ENCODE assay signal across 9 cellular contexts in the genomic region with DNA sequence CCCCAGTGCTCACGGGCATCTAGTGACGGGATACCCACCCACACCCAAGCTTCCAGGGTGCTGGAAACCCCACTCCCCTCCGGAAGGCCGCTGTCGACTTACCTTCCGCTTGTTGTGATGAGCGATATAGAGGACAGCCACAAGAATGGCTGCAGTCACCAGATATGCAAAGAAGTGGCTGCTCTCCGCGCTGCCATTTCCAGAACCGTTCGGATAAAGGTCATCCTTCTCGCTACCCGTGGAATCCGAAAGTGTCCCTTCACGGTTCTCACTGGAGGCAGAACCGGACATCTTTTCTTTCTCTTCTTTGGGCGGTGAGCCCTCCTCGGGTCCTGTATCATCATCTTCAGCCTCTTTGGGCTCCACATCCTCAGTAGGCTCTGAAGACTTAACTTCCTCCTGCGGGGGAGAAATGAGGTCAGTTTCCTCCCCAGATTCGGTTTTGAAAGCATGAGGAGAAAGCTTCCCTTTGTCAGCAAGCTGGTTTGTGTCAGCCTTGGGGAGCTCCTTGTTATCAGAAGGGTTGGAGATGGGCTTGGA. TPM values are rescaled to one million over a fixed set of nuclear protein-coding genes. Genes with fewer than 3 reads are reported as not detected.
DNase-seq lines count a peak whose midpoint lies in the region; ATAC-seq, FAIRE-seq and TF ChIP-seq lines count a peak whose summit lies in the region.
"Had no signal": no experiment of that assay in that cellular context is flagged by ENCODE, and none has a peak within 500 bp of the region (broad histone marks: within the 10 kb centered on the region; RNA-seq: fewer than 3 reads in every experiment).

No MANE protein-coding gene starts in this region.

- peaks cover 58% of the 10 kb centered on the region for H3K36me3 Mint-ChIP-seq in stimulated activated memory B cell treated with anti-CD40 and anti-IgM and Interleukin-4, amounts not matched to agents 10 μg/mL and 1 μg/mL and 100 μg/mL, for 72 hours

- no peaks in the 10 kb centered on the region for H3K9me3 ChIP-seq in kidney (ENCODE audit: control insufficient read depth in 1 of 2, low read length in 2 of 2)

- peaks cover 15 to 24% of the 10 kb centered on the region in 2 donors for H3K36me3 ChIP-seq in kidney (ENCODE audit: control insufficient read depth in 1 of 2, insufficient read depth in 2 of 2, low read length in 2 of 2)

- H3K4me1 Mint-ChIP-seq in stimulated activated memory B cell treated with anti-CD40 and anti-IgM and Interleukin-4, amounts not matched to agents 10 μg/mL and 1 μg/mL and 100 μg/mL, for 72 hours = peaks cover 68% of the 10 kb centered on the region

- H3K4me3 ChIP-seq in kidney (ENCODE audit: low read length in 2 of 2) = peak overlapping the region; percentile 81 to 99

- H3K9ac ChIP-seq in kidney (ENCODE audit: low read length in 2 of 2) = peak overlapping the region; percentile 68 to 81

- DNase-seq in NCI-H2107 treated with DMSO at 0.1 percent for 48 hours (lab: John Stamatoyannopoulos, UW; ENCODE audit: unreplicated experiment) (peak; percentile 13), NCI-H2107 (lab: John Stamatoyannopoulos, UW) (no peak), SIG-M5 treated with dmso at 0.1 percent for 504 hours (lab: John Stamatoyannopoulos, UW; ENCODE audit: unreplicated experiment) (peak; percentile 89), kidney (no peak), NCI-H1436 (lab: John Stamatoyannopoulos, UW) (no peak)

- no peaks in the 10 kb centered on the region for H3K27me3 Mint-ChIP-seq in stimulated activated memory B cell treated with anti-CD40 and anti-IgM and Interleukin-4, amounts not matched to agents 10 μg/mL and 1 μg/mL and 100 μg/mL, for 72 hours

- peak overlapping the region; percentile 99 for H3K4me3 Mint-ChIP-seq in stimulated activated memory B cell treated with anti-CD40 and anti-IgM and Interleukin-4, amounts not matched to agents 10 μg/mL and 1 μg/mL and 100 μg/mL, for 72 hours

- intact Hi-C loops in kidney (cut with DNase I) = no loop called here

- WGBS in adipose tissue, 3 donors = 7 to 20% (median 19%) methylated on average over 20 of the region's 20 CpGs

- H3K27ac ChIP-seq in adipose tissue (ENCODE audit: low read depth, low read length) (peak overlapping the region; percentile 23), kidney (ENCODE audit: low read depth in 2 of 2, low read length in 2 of 2) (peak overlapping the region; percentile 95 to 99)

- ATAC-seq in HG03039 (IDR thresholded peaks at IDR 0.05; ENCODE audit: unreplicated experiment) = peak; percentile 36
- peak; percentile 52 for ATAC-seq in stimulated activated memory B cell treated with anti-CD40 and anti-IgM and Interleukin-4, amounts not matched to agents 10 μg/mL and 1 μg/mL and 100 μg/mL, for 72 hours

- TF ChIP-seq CTCF in kidney (IDR thresholded peaks at IDR 0.05; ENCODE audit: borderline replicate concordance, extremely low read depth, insufficient read depth) = no peak

- H3K9me3 Mint-ChIP-seq in stimulated activated memory B cell treated with anti-CD40 and anti-IgM and Interleukin-4, amounts not matched to agents 10 μg/mL and 1 μg/mL and 100 μg/mL, for 72 hours = no peaks in the 10 kb centered on the region

- FAIRE-seq in kidney (lab: Jason Lieb, UNC) = no peak
- FAIRE-seq: islet of Langerhans had no signal

- peak overlapping the region; percentile 98 for H3K27ac Mint-ChIP-seq in stimulated activated memory B cell treated with anti-CD40 and anti-IgM and Interleukin-4, amounts not matched to agents 10 μg/mL and 1 μg/mL and 100 μg/mL, for 72 hours

- peaks cover 14 to 23% of the 10 kb centered on the region in 2 donors for H3K4me1 ChIP-seq in kidney (ENCODE audit: control insufficient read depth in 1 of 2, insufficient read depth in 1 of 2, low read depth in 1 of 2, low read length in 2 of 2)

RNA-seq across cellular contexts. Expression of a gene that starts 1.3 kb away (rescaled TPM):
- 10 to 100 TPM; 25.9 to 54.4 (median 28.4) TPM for polyA plus RNA-seq in adipose tissue
- 175 TPM for total RNA-seq in kidney
- polyA plus RNA-seq in kidney (ENCODE audit: insufficient read depth, low read depth, low replicate concordance) = 71.8 TPM

RNA-seq across cellular contexts. Expression of a gene that starts 27.9 kb away (rescaled TPM):
- polyA plus RNA-seq in adipose tissue (100 to 1,000 TPM in 2 of 3 donors, 10 to 100 TPM in 1; 66.7 to 439 (median 121) TPM), kidney (ENCODE audit: insufficient read depth, low read depth, low replicate concordance) (42.9 TPM)
- total RNA-seq in kidney = 53.9 TPM

RNA-seq across cellular contexts. Expression of a gene that starts 28.1 kb away (rescaled TPM):
- 100 to 1,000 TPM in 1 of 3 donors, 10 to 100 TPM in 2; 26.7 to 135 (median 27.1) TPM for polyA plus RNA-seq in adipose tissue
- total RNA-seq in kidney = 15.3 TPM
- 17.0 TPM for polyA plus RNA-seq in kidney (ENCODE audit: insufficient read depth, low read depth, low replicate concordance)

Comparison
In these comparisons a context has a peak if more than half of its experiments do, and no peak if none do; other contexts are left out.
1. DNase-seq: peak in NCI-H2107 treated with DMSO at 0.1 percent for 48 hours (single experiment) and SIG-M5 treated with dmso at 0.1 percent for 504 hours (single experiment); none in NCI-H2107 (single experiment), kidney (single experiment) and NCI-H1436 (single experiment).